8 cellular contexts compared by ENCODE assay signal in genomic region chr2:36966370-36967235, GRCh38. TPM values are rescaled to one million over a fixed set of nuclear protein-coding genes. Genes with fewer than 3 reads are reported as not detected.
A peak's percentile ranks its signal among the peaks of the same experiment; 100 is the strongest.
DNase-seq lines count a peak whose midpoint lies in the region; ATAC-seq and TF ChIP-seq lines count a peak whose summit lies in the region.

TSS of gene STRN (minus strand) at chr2:36966536. CDS start at chr2:36966463, 73 bp downstream.

- CTCF ChIA-PET in PC-9 (lab: Charles Lee) = no interaction called here

- H3F3A ChIP-seq in PC-9 (ENCODE audit: insufficient read depth, low read depth) = peaks cover 11% of the 10 kb centered on the region

- H3K4me1 ChIP-seq in PC-9 (replicated peaks; ENCODE audit: insufficient read depth) (peaks cover 43% of the 10 kb centered on the region), muscle layer of colon (ENCODE audit: insufficient read depth, low read length) (peaks cover 15% of the 10 kb centered on the region)

- no peaks in the 10 kb centered on the region for H3K9me3 ChIP-seq in PC-9 (ENCODE audit: insufficient read depth, low read depth)
- no peaks in the 10 kb centered on the region for H3K9me3 ChIP-seq in muscle layer of colon (ENCODE audit: low read length)

- H3K9ac ChIP-seq in muscle layer of colon (ENCODE audit: low read length) = peak within 1 kb of the TSS; percentile 81

- in situ Hi-C loops in KBM-7 (cut with MboI; ENCODE audit: low pct_unique_long_range_greater_than_20kb, low sequenced_read_pairs) = no loop called here

- ATAC-seq in GM21723 (IDR thresholded peaks at IDR 0.05; ENCODE audit: unreplicated experiment) = peak; percentile 94

- no peaks in the 10 kb centered on the region for H3K27me3 ChIP-seq in PC-9 (ENCODE audit: insufficient read depth, low read depth)
- H3K27me3 ChIP-seq in muscle layer of colon (ENCODE audit: control insufficient read depth in 1 of 2, insufficient read depth in 2 of 2, low read length in 2 of 2) = no peaks in the 10 kb centered on the region

- no peaks in the 10 kb centered on the region for H3K36me3 ChIP-seq in PC-9 (ENCODE audit: low read depth)
- H3K36me3 ChIP-seq in muscle layer of colon (ENCODE audit: insufficient read depth, low read length) = no peaks in the 10 kb centered on the region

- DNase-seq in DMS53 (lab: John Stamatoyannopoulos, UW) (peak; percentile 96), KBM-7 (peak; percentile 97), PC-9 (peak; percentile 85 to 98), erythroblast (lab: John Stamatoyannopoulos, UW) (peak; percentile 97 to 99)
- peak; percentile 99 for DNase-seq in activated T-cell treated with anti-CD3 and anti-CD28 coated beads, Interleukin-2, amount 50 U/mL, for 1 hour
- peak; percentile 92 to 95 for DNase-seq in stimulated activated CD8-positive, alpha-beta memory T cell treated with anti-CD3 and anti-CD28 coated beads, Interleukin-7, amount 100 ng/mL, for 1 hour (ENCODE audit: low read depth in 2 of 2)

- no peak for TF ChIP-seq CTCF in PC-9 (conservative IDR thresholded peaks at IDR 0.05)

- H3K79me2 ChIP-seq in PC-9 (ENCODE audit: low read depth) = peaks cover 40% of the 10 kb centered on the region

- H3K27ac ChIP-seq in PC-9 (peak within 1 kb of the TSS; percentile 49; the same call in 1 of the 2 replicates), muscle layer of colon (ENCODE audit: low read depth, low read length) (peak within 1 kb of the TSS; percentile 82)

- H2AFZ ChIP-seq in PC-9 = peak within 1 kb of the TSS; percentile 93

- no TSS peak for BruUV-seq in PC-9 (replicated peaks; lab: Mats Ljungman, UMichigan)

- POLR2A ChIA-PET in PC-9 (lab: Charles Lee; ENCODE audit: unreplicated experiment) = interaction anchor here (0.6 to 0.7 kb wide), 2 partner anchors 40 to 1785 kb away, joined by 8 to 12 read pairs; no protein-coding TSS in a partner anchor

- H3K9me2 ChIP-seq in PC-9 (ENCODE audit: insufficient read depth) = no peaks in the 10 kb centered on the region

- intact Hi-C loops in PC-9 (cut with micrococcal nuclease; ENCODE audit: unreplicated experiment) = loop anchor here (5.0 kb wide), 1 partner anchor 74 kb away; no protein-coding TSS in a partner anchor

- H3K4me2 ChIP-seq in PC-9 = peak within 1 kb of the TSS; percentile 94

- no peaks in the 10 kb centered on the region for H4K20me1 ChIP-seq in PC-9 (ENCODE audit: insufficient read depth)

- peak within 1 kb of the TSS; percentile 83 for H3K4me3 ChIP-seq in PC-9
- peak within 1 kb of the TSS; percentile 93 to 96 for H3K4me3 ChIP-seq in muscle layer of colon (ENCODE audit: low read depth in 1 of 2, low read length in 2 of 2)

- TF ChIP-seq POLR2A in erythroblast (IDR thresholded peaks at IDR 0.05; ENCODE audit: low read length) = peak; percentile 90

RNA-seq across cellular contexts. Expression of gene STRN, which starts in this region (rescaled TPM):
- 33.5 and 37.6 TPM in 2 replicates for total RNA-seq in PC-9 (2021)

Comparison
In these comparisons a context has a peak if more than half of its experiments do, and no peak if none do; other contexts are left out.
1. Peak in every context shown above with its lines: DNase-seq, ATAC-seq, H3K4me3 ChIP-seq and H3K27ac ChIP-seq.